In genomic region chr2:101089419-101089818, GRCh38 we compare ENCODE assay signal across 11 cellular contexts.
A peak's percentile ranks its signal among the peaks of the same experiment; 100 is the strongest.
DNase-seq lines count a peak whose midpoint lies in the region; ATAC-seq and TF ChIP-seq lines count a peak whose summit lies in the region.
"Had no signal": no experiment of that assay in that cellular context is flagged by ENCODE, and none has a peak within 500 bp of the region (broad histone marks: within the 10 kb centered on the region; RNA-seq: fewer than 3 reads in every experiment).

No MANE protein-coding gene starts in this region.

- H3K9me3 ChIP-seq in ascending aorta, result no peaks in the 10 kb centered on the region
- H3K9me3 ChIP-seq: left ventricle myocardium inferior had no signal

- TF ChIP-seq CTCF in ascending aorta (IDR thresholded peaks at IDR 0.05), result no peak

- no peak overlapping the region for H3K27ac ChIP-seq in ascending aorta
- H3K27ac ChIP-seq: left ventricle myocardium inferior had no signal

- H3K36me3 ChIP-seq in ascending aorta, result no peaks in the 10 kb centered on the region

- H3K27me3 ChIP-seq in ascending aorta, result no peaks in the 10 kb centered on the region

- no peak overlapping the region for H3K4me3 ChIP-seq in ascending aorta
- H3K4me3 ChIP-seq: left ventricle myocardium inferior had no signal

- DNase-seq in DMS53 (lab: John Stamatoyannopoulos, UW), result peak; percentile 61
- no peak for DNase-seq in Kasumi-1 (lab: John Stamatoyannopoulos, UW)
- no peak for DNase-seq in ascending aorta (ENCODE audit: low spot score in 2 of 2)
- no peak for DNase-seq in dermis blood vessel endothelial cell
- no peak for DNase-seq in HPDE6-E6E7 (ENCODE audit: extremely low spot score)
- DNase-seq: activated naive CD8-positive, alpha-beta T cell treated with anti-CD3 and anti-CD28 coated beads, Interleukin-2, amount 10 ng/mL, durations not matched to agents 7 days and 5 days; CD8-positive, alpha-beta T cell; left ventricle myocardium inferior had no signal

- ATAC-seq in GM19025 (IDR thresholded peaks at IDR 0.05; ENCODE audit: low read depth, unreplicated experiment) (peak; percentile 95), HG02623 (IDR thresholded peaks at IDR 0.05; ENCODE audit: unreplicated experiment) (peak; percentile 78), HG03575 (IDR thresholded peaks at IDR 0.05; ENCODE audit: extremely low read depth, insufficient number of reproducible peaks, low FRiP score, unreplicated experiment) (peak; percentile 83)
- ATAC-seq: CD8-positive, alpha-beta T cell had no signal

- intact Hi-C loops in ascending aorta (cut with DNase I), result no loop called here

- H3K4me1 ChIP-seq in ascending aorta, result no peaks in the 10 kb centered on the region
